In genomic region chr20:49885558-49886332, GRCh38 we compare ENCODE assay signal across 1 cellular context.
TF ChIP-seq lines count a peak whose summit lies in the region.

No MANE protein-coding gene starts in this region.

TF ChIP-seq in GM23338, 12 proteins besides CTCF, POLR2A, EP300 and RAD21 (continued from another document):
- TF ChIP-seq REST (IDR thresholded peaks at IDR 0.05; ENCODE audit: unreplicated experiment) (no peak), NANOG (IDR thresholded peaks at IDR 0.05; ENCODE audit: borderline replicate concordance) (no peak), ZNF462 (CRISPR knock-in tag; IDR thresholded peaks at IDR 0.05) (no peak)
TF ChIP-seq in GM23338: peak in this region for 0.
